In genomic region chr1:151009206-151009587, GRCh38 we compare ENCODE assay signal across 8 cellular contexts. TPM values are rescaled to one million over a fixed set of nuclear protein-coding genes. Genes with fewer than 3 reads are reported as not detected.
DNase-seq lines count a peak whose midpoint lies in the region; ATAC-seq and TF ChIP-seq lines count a peak whose summit lies in the region.

No MANE protein-coding gene starts in this region.

- H3K4me3 ChIP-seq in NT2/D1 (ENCODE audit: insufficient read length, low read depth) (peak overlapping the region; percentile 90), neuron (ENCODE audit: low read length) (peak overlapping the region; percentile 79)
- peak overlapping the region; percentile 80 for H3K4me3 ChIP-seq in effector memory CD4-positive, alpha-beta T cell (ENCODE audit: insufficient read depth, low read depth, low read length, poor library complexity, severe bottlenecking)

- DNase-seq in CD14-positive monocyte (ENCODE audit: low spot score) (no peak), NT2/D1 (ENCODE audit: low read depth, low spot score) (no peak), COR-L47 (lab: John Stamatoyannopoulos, UW) (no peak), nucleus accumbens (lab: John Stamatoyannopoulos, UW) (no peak)
- DNase-seq in effector memory CD4-positive, alpha-beta T cell: no peak

- no peak for ATAC-seq in GM19463 (IDR thresholded peaks at IDR 0.05; ENCODE audit: unreplicated experiment)
- no peak for ATAC-seq in GM18517 (IDR thresholded peaks at IDR 0.05; ENCODE audit: unreplicated experiment)

- peak overlapping the region; percentile 94 for H3K27ac ChIP-seq in effector memory CD4-positive, alpha-beta T cell (ENCODE audit: insufficient read depth, low read length, poor library complexity, severe bottlenecking)

- intact Hi-C loops in CD14-positive monocyte (cut with micrococcal nuclease): loop anchor here (5.0 to 10.0 kb wide), 6 partner anchors 37 to 158 kb away; partner anchors contain the start of genes LYSMD1 (in 2 of the 2), SCNM1 (in 2 of the 2), ARNT (in 1 of the 2) and CDC42SE1 (in 1 of the 2)

- H3K4me3 Mint-ChIP-seq in CD14-positive monocyte: peak overlapping the region; percentile 97 to 98

- H3K27me3 ChIP-seq in NT2/D1 (ENCODE audit: insufficient read depth, insufficient read length) (no peaks in the 10 kb centered on the region), neuron (ENCODE audit: insufficient read depth, low read length) (no peaks in the 10 kb centered on the region)
- H3K27me3 ChIP-seq in effector memory CD4-positive, alpha-beta T cell (replicated peaks; ENCODE audit: control insufficient read depth, insufficient read depth, low read length, poor library complexity, severe bottlenecking): no peaks in the 10 kb centered on the region

- peak overlapping the region; percentile 97 to 99 (median 99) for H3K27ac Mint-ChIP-seq in CD14-positive monocyte

- H3K4me1 ChIP-seq in NT2/D1 (ENCODE audit: insufficient read depth, insufficient read length) (peaks cover 6% of the 10 kb centered on the region), neuron (ENCODE audit: insufficient read depth, low read length) (peaks cover 47% of the 10 kb centered on the region)
- peaks cover 27% of the 10 kb centered on the region for H3K4me1 ChIP-seq in effector memory CD4-positive, alpha-beta T cell (ENCODE audit: control insufficient read depth, insufficient read depth, low read length, poor library complexity, severe bottlenecking)

- H3K36me3 ChIP-seq in NT2/D1 (ENCODE audit: insufficient read depth, insufficient read length, low read length) (peaks cover 4% of the 10 kb centered on the region), neuron (ENCODE audit: insufficient read depth, low read length) (no peaks in the 10 kb centered on the region)
- H3K36me3 ChIP-seq in effector memory CD4-positive, alpha-beta T cell (ENCODE audit: control insufficient read depth, insufficient read depth, low read length): no peaks in the 10 kb centered on the region

- peak overlapping the region; percentile 51 for H2AFZ ChIP-seq in neuron (ENCODE audit: low read depth, low read length)

- H3K27me3 Mint-ChIP-seq in CD14-positive monocyte (ENCODE audit: low read depth in 3 of 3): peaks cover 0 to 10% (median 0%) of the 10 kb centered on the region in 3 donors

- no peak for TF ChIP-seq CTCF in CD14-positive monocyte (IDR thresholded peaks at IDR 0.05)

- H3K9me3 Mint-ChIP-seq in CD14-positive monocyte: no peaks in the 10 kb centered on the region

- H3K36me3 Mint-ChIP-seq in CD14-positive monocyte: peaks cover 4 to 10% of the 10 kb centered on the region in 2 donors

- H3K9me3 ChIP-seq in NT2/D1 (ENCODE audit: insufficient read depth, low read length) (no peaks in the 10 kb centered on the region), neuron (ENCODE audit: low read length) (no peaks in the 10 kb centered on the region)
- H3K9me3 ChIP-seq in effector memory CD4-positive, alpha-beta T cell (ENCODE audit: control insufficient read depth, low read length): no peaks in the 10 kb centered on the region

- peak overlapping the region; percentile 97 for H3K9ac ChIP-seq in NT2/D1 (ENCODE audit: insufficient read length, low read depth)

- peaks cover 53% of the 10 kb centered on the region for H3K4me1 Mint-ChIP-seq in CD14-positive monocyte

RNA-seq across cellular contexts. Expression of gene PRUNE1, which starts 0.9 kb away (rescaled TPM):
- polyA plus RNA-seq in CD14-positive monocyte: 10 to 100 TPM; 22.6 to 22.8 TPM

RNA-seq across cellular contexts. Expression of gene MINDY1, which starts 2.5 kb away (rescaled TPM):
- polyA plus RNA-seq in CD14-positive monocyte: 10 to 100 TPM; 11.5 to 13.2 TPM

RNA-seq across cellular contexts. Expression of gene ANXA9, which starts 27.1 kb away (rescaled TPM):
- 1 to 10 TPM in 1 of 2 donors, under 1 TPM in 1; 0.28 to 1.4 TPM for polyA plus RNA-seq in CD14-positive monocyte

RNA-seq across cellular contexts. Expression of gene BNIPL, which starts 27.2 kb away (rescaled TPM):
- polyA plus RNA-seq in CD14-positive monocyte: not detected

RNA-seq across cellular contexts. Expression of gene CERS2, which starts 34.6 kb away (rescaled TPM):
- polyA plus RNA-seq in CD14-positive monocyte: 100 to 1,000 TPM; 200 to 224 TPM
